Comparison of ENCODE assay signal across 1 cellular context in genomic region chr2:241103176-241103595, GRCh38.
TF ChIP-seq lines count a peak whose summit lies in the region.

No MANE protein-coding gene starts in this region.

TF ChIP-seq in GM12878, 131 proteins besides CTCF, POLR2A, EP300 and RAD21:
- TF ChIP-seq CUX1 (IDR thresholded peaks at IDR 0.05; ENCODE audit: insufficient replicate concordance, low read depth, low read length) = no peak
- TF ChIP-seq, protein P1, sequence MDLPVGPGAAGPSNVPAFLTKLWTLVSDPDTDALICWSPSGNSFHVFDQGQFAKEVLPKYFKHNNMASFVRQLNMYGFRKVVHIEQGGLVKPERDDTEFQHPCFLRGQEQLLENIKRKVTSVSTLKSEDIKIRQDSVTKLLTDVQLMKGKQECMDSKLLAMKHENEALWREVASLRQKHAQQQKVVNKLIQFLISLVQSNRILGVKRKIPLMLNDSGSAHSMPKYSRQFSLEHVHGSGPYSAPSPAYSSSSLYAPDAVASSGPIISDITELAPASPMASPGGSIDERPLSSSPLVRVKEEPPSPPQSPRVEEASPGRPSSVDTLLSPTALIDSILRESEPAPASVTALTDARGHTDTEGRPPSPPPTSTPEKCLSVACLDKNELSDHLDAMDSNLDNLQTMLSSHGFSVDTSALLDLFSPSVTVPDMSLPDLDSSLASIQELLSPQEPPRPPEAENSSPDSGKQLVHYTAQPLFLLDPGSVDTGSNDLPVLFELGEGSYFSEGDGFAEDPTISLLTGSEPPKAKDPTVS (IDR thresholded peaks at IDR 0.05; ENCODE audit: low read depth, low read length) = no peak
- TF ChIP-seq SREBF2 (IDR thresholded peaks at IDR 0.05; ENCODE audit: low read length) = no peak
- TF ChIP-seq IKZF2 (IDR thresholded peaks at IDR 0.05) = no peak
- no peak for TF ChIP-seq MYC (IDR thresholded peaks at IDR 0.05; ENCODE audit: insufficient read depth, insufficient read length, insufficient replicate concordance, low read length, severe bottlenecking)
- TF ChIP-seq BCLAF1 (IDR thresholded peaks at IDR 0.05) = no peak
- no peak for TF ChIP-seq ZBED1 (IDR thresholded peaks at IDR 0.05; ENCODE audit: borderline replicate concordance)
- no peak for TF ChIP-seq NFIC (IDR thresholded peaks at IDR 0.05; ENCODE audit: low read depth, low read length)
